Comparison of ENCODE assay signal across 21 cellular contexts in genomic region chr7:109101332-109101731, GRCh38.
"Had no signal": no experiment of that assay in that cellular context is flagged by ENCODE, and none has a peak within 500 bp of the region (broad histone marks: within the 10 kb centered on the region; RNA-seq: fewer than 3 reads in every experiment).

No MANE protein-coding gene starts in this region.

- ATAC-seq: activated CD4-positive, alpha-beta T cell treated with anti-CD3 and anti-CD28 coated beads for 36 hours; activated CD8-positive, alpha-beta T cell treated with anti-CD3 and anti-CD28 coated beads for 36 hours; activated T-cell treated with anti-CD3 and anti-CD28 coated beads, Interleukin-2, amount 50 U/mL, for 72 hours; T-helper 17 cell had no signal

- H3K9me3 ChIP-seq: breast epithelium had no signal

- H3K4me1 ChIP-seq: adrenal gland, breast epithelium had no signal

- H3K27me3 Mint-ChIP-seq: activated CD4-positive, alpha-beta T cell treated with anti-CD3 and anti-CD28 coated beads for 36 hours; activated CD8-positive, alpha-beta T cell treated with anti-CD3 and anti-CD28 coated beads for 36 hours; activated naive CD8-positive, alpha-beta T cell treated with anti-CD3 and anti-CD28 coated beads, Interleukin-2, amount 10 ng/mL, durations not matched to agents 7 days and 5 days; T-helper 17 cell had no signal

- H3K4me1 Mint-ChIP-seq: activated CD4-positive, alpha-beta T cell treated with anti-CD3 and anti-CD28 coated beads for 36 hours; activated naive CD8-positive, alpha-beta T cell treated with anti-CD3 and anti-CD28 coated beads, Interleukin-2, amount 10 ng/mL, durations not matched to agents 7 days and 5 days; T-helper 17 cell had no signal

- H3K9me3 Mint-ChIP-seq: activated CD8-positive, alpha-beta T cell treated with anti-CD3 and anti-CD28 coated beads for 36 hours; activated naive CD8-positive, alpha-beta T cell treated with anti-CD3 and anti-CD28 coated beads, Interleukin-2, amount 10 ng/mL, durations not matched to agents 7 days and 5 days; activated T-cell treated with anti-CD3 and anti-CD28 coated beads, Interleukin-2, amount 50 U/mL, for 72 hours had no signal

- H3K4me3 ChIP-seq: adrenal gland, breast epithelium had no signal

- DNase-seq: activated CD4-positive, alpha-beta T cell treated with anti-CD3 and anti-CD28 coated beads for 36 hours; activated CD8-positive, alpha-beta memory T cell treated with anti-CD3 and anti-CD28 coated beads, Interleukin-2, amount 50 U/mL, for 4 hours; activated CD8-positive, alpha-beta T cell treated with anti-CD3 and anti-CD28 coated beads for 36 hours; activated naive CD4-positive, alpha-beta T cell treated with anti-CD3 and anti-CD28 coated beads, Interleukin-2, amount 50 U/mL, for 16 hours; activated naive CD8-positive, alpha-beta T cell treated with anti-CD3 and anti-CD28 coated beads, Interleukin-2, amount 10 ng/mL, durations not matched to agents 7 days and 5 days; activated T-cell treated with anti-CD3 and anti-CD28 coated beads, Interleukin-2, amount 50 U/mL, for 72 hours; adrenal gland; anterior cingulate cortex; caudate nucleus; NCI-H1092; NCI-H1417; NCI-H2029; NCI-H2107; NCI-H510A treated with DMSO at 0.1 percent for 48 hours; NCI-H748 treated with DMSO at 0.1 percent for 48 hours; SIG-M5; T-helper 17 cell; T1000 had no signal

- H3K27me3 ChIP-seq: adrenal gland, breast epithelium had no signal

- H3K36me3 ChIP-seq: adrenal gland, breast epithelium had no signal

- H3K9ac ChIP-seq: KMS-11 had no signal

- H3K36me3 Mint-ChIP-seq: activated naive CD8-positive, alpha-beta T cell treated with anti-CD3 and anti-CD28 coated beads, Interleukin-2, amount 10 ng/mL, durations not matched to agents 7 days and 5 days had no signal

- H3K4me3 Mint-ChIP-seq: activated CD4-positive, alpha-beta T cell treated with anti-CD3 and anti-CD28 coated beads for 36 hours; activated CD8-positive, alpha-beta T cell treated with anti-CD3 and anti-CD28 coated beads for 36 hours; activated naive CD8-positive, alpha-beta T cell treated with anti-CD3 and anti-CD28 coated beads, Interleukin-2, amount 10 ng/mL, durations not matched to agents 7 days and 5 days; activated T-cell treated with anti-CD3 and anti-CD28 coated beads, Interleukin-2, amount 50 U/mL, for 72 hours; T-helper 17 cell had no signal

- H3K27ac ChIP-seq: adrenal gland, breast epithelium, KMS-11 had no signal

- H3K27ac Mint-ChIP-seq: activated CD4-positive, alpha-beta T cell treated with anti-CD3 and anti-CD28 coated beads for 36 hours; activated CD8-positive, alpha-beta T cell treated with anti-CD3 and anti-CD28 coated beads for 36 hours; activated naive CD8-positive, alpha-beta T cell treated with anti-CD3 and anti-CD28 coated beads, Interleukin-2, amount 10 ng/mL, durations not matched to agents 7 days and 5 days; activated T-cell treated with anti-CD3 and anti-CD28 coated beads, Interleukin-2, amount 50 U/mL, for 72 hours; activated T-helper 2 cell treated with anti-CD3 and anti-CD28 coated beads, Interferon-gamma antibody, Interleukin-2, Interleukin-4, amounts not matched to agents 10 μg/mL and 5 μg/mL and 100 μg/mL, durations not matched to agents 14 hours and 24 hours and 36 hours; T-helper 17 cell had no signal

- H3K4me2 ChIP-seq: KMS-11 had no signal
